ENCODE assay signal across 9 cellular contexts in the genomic region with DNA sequence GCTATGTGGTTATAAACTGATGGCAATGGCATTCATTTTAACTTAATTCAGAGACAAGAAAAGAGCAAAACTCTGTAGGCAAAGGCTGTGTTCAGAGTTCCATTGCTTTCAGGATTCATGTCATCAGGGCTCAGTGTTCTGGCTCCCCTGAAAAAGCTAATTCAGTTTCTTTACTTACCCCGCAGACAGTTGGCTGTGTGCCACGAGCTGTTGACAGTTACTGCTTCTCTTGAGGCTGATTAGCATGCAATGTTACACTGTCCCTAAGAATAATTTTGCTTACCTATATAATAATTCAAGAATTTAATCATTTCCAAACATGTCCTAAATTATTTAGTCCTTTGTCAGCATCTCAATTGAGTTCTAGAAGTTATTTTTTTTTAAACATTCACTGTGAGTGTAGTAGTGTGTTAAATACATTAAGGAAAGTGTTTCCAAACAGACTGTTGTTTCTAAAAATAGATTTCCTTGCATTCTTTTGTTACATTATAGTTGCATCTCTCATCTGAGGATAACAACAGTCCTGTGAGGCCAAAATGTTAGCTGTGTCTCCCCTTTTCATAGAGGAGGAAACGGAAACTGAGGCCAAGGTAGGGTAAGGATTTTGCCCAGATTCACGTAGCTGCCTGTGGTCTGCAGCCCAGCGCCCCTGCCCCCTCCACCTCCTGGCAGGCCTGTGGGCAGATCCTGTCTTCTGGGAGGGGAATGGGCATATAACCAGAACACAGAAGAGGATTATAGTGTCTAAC.
DNase-seq lines count a peak whose midpoint lies in the region; ATAC-seq and TF ChIP-seq lines count a peak whose summit lies in the region.
"Had no signal": no experiment of that assay in that cellular context is flagged by ENCODE, and none has a peak within 500 bp of the region (broad histone marks: within the 10 kb centered on the region; RNA-seq: fewer than 3 reads in every experiment).

No MANE protein-coding gene starts in this region.

- no peaks in the 10 kb centered on the region for H3K36me3 ChIP-seq in H7 (replicated peaks; ENCODE audit: control insufficient read depth, insufficient read depth, low read length)

- H3K4me1 Mint-ChIP-seq in HFFc6 (ENCODE audit: low read depth): no peaks in the 10 kb centered on the region
- H3K4me1 Mint-ChIP-seq: activated CD4-positive, alpha-beta T cell treated with anti-CD3 and anti-CD28 coated beads, Interleukin-2, amount 10 ng/mL, durations not matched to agents 24 days and 14 days had no signal

- H3K36me3 Mint-ChIP-seq in HFFc6 (ENCODE audit: low read depth): no peaks in the 10 kb centered on the region

- DNase-seq in DMS79 treated with DMSO at 0.1 percent for 48 hours (lab: John Stamatoyannopoulos, UW): peak; percentile 85
- DNase-seq in NCI-H1436 treated with DMSO at 0.1 percent for 48 hours (lab: John Stamatoyannopoulos, UW): peak; percentile 41
- peak; percentile 20 for DNase-seq in amniotic epithelial cell (ENCODE audit: low read depth)
- peak; percentile 83 for DNase-seq in medulla oblongata (ENCODE audit: extremely low spot score)
- DNase-seq in central memory CD4-positive, alpha-beta T cell: no peak
- DNase-seq in HFFc6: no peak
- no peak for DNase-seq in H7
- DNase-seq: activated CD4-positive, alpha-beta T cell treated with anti-CD3 and anti-CD28 coated beads, Interleukin-2, amount 10 ng/mL, durations not matched to agents 24 days and 14 days had no signal

- H3K27me3 ChIP-seq in H7 (ENCODE audit: control insufficient read depth, insufficient read depth, low read length): no peaks in the 10 kb centered on the region

- no peak for TF ChIP-seq CTCF in HFFc6 (IDR thresholded peaks at IDR 0.05)

- H3K9me3 Mint-ChIP-seq in HFFc6: no peaks in the 10 kb centered on the region
- H3K9me3 Mint-ChIP-seq: activated CD4-positive, alpha-beta T cell treated with anti-CD3 and anti-CD28 coated beads, Interleukin-2, amount 10 ng/mL, durations not matched to agents 24 days and 14 days had no signal

- no peak overlapping the region for H3K4me3 ChIP-seq in H7 (ENCODE audit: insufficient read depth, low read depth, low read length)

- H3K27me3 Mint-ChIP-seq in HFFc6 (ENCODE audit: insufficient read depth): no peaks in the 10 kb centered on the region
- H3K27me3 Mint-ChIP-seq: activated CD4-positive, alpha-beta T cell treated with anti-CD3 and anti-CD28 coated beads, Interleukin-2, amount 10 ng/mL, durations not matched to agents 24 days and 14 days had no signal

- H3K27ac Mint-ChIP-seq in HFFc6: no peak overlapping the region
- H3K27ac Mint-ChIP-seq: activated CD4-positive, alpha-beta T cell treated with anti-CD3 and anti-CD28 coated beads, Interleukin-2, amount 10 ng/mL, durations not matched to agents 24 days and 14 days had no signal

- no peak overlapping the region for H3K4me3 Mint-ChIP-seq in HFFc6
- H3K4me3 Mint-ChIP-seq: activated CD4-positive, alpha-beta T cell treated with anti-CD3 and anti-CD28 coated beads, Interleukin-2, amount 10 ng/mL, durations not matched to agents 24 days and 14 days had no signal

- ATAC-seq in GM19324 (IDR thresholded peaks at IDR 0.05; ENCODE audit: low FRiP score, unreplicated experiment): no peak

Comparison
In these comparisons a context has a peak if more than half of its experiments do, and no peak if none do; other contexts are left out.
1. DNase-seq: peak in DMS79 treated with DMSO at 0.1 percent for 48 hours (single experiment), NCI-H1436 treated with DMSO at 0.1 percent for 48 hours (single experiment), amniotic epithelial cell (single experiment) and medulla oblongata (single experiment); none in central memory CD4-positive, alpha-beta T cell (single experiment), HFFc6 (single experiment) and H7 (single experiment).